Comparison of ENCODE assay signal across 11 cellular contexts in the genomic region with DNA sequence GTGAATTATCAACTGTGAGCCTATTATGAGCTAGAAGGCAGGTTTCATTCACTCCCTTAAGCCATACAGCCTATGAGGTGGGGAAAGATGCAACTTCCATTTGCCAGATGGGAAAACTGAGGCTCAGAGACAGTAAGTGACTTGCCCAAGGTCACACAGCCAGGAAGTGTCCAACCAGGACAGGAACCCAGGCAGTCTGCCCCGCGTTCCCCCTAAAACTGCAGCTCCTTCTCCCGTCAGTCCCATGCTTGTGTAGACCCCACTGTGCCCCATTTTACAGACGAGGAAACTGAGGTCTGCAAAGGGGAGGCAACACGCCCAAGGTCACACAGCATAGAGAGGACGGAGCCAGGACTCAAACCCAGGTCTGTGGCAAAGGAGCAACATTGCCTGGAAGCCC. TPM values are rescaled to one million over a fixed set of nuclear protein-coding genes. Genes with fewer than 3 reads are reported as not detected.
DNase-seq lines count a peak whose midpoint lies in the region; ATAC-seq and TF ChIP-seq lines count a peak whose summit lies in the region.
"Had no signal": no experiment of that assay in that cellular context is flagged by ENCODE, and none has a peak within 500 bp of the region (broad histone marks: within the 10 kb centered on the region; RNA-seq: fewer than 3 reads in every experiment).

No MANE protein-coding gene starts in this region.

- peaks cover 9% of the 10 kb centered on the region for H3K36me3 Mint-ChIP-seq in activated CD4-positive, alpha-beta T cell treated with anti-CD3 and anti-CD28 coated beads for 36 hours (ENCODE audit: low read depth)

- TF ChIP-seq CTCF in right atrium auricular region (IDR thresholded peaks at IDR 0.05) (no peak), osteoblast (IDR thresholded peaks at IDR 0.05; ENCODE audit: extremely low read depth, low read depth, low read length) (no peak)

- peak overlapping the region; percentile 95 for H3K4me2 ChIP-seq in osteoblast (ENCODE audit: insufficient read depth, low read length)

- peak overlapping the region; percentile 95 to 97 for H3K27ac ChIP-seq in right atrium auricular region
- H3K27ac ChIP-seq in esophagus (ENCODE audit: low read depth in 2 of 2, low read length in 1 of 2): peak overlapping the region; percentile 97 to 99
- peak overlapping the region; percentile 100 for H3K27ac ChIP-seq in osteoblast (ENCODE audit: low read depth, low read length)

- peak overlapping the region; percentile 33 to 60 for H3K4me3 ChIP-seq in right atrium auricular region
- H3K4me3 ChIP-seq in esophagus (ENCODE audit: low read depth in 1 of 2, low read length in 2 of 2): peak overlapping the region; percentile 40 to 45
- H3K4me3 ChIP-seq in osteoblast (ENCODE audit: insufficient read depth, low read length): peak overlapping the region; percentile 75

- POLR2A ChIA-PET in activated CD4-positive, alpha-beta T cell treated with anti-CD3 and anti-CD28 coated beads for 36 hours (lab: Charles Lee): no interaction called here

- no peak for DNase-seq in right atrium auricular region (ENCODE audit: low spot score)
- DNase-seq in left cardiac atrium: no peak
- no peak for DNase-seq in osteoblast (ENCODE audit: insufficient read length, low spot score, missing footprints)
- no peak for DNase-seq in activated CD4-positive, alpha-beta T cell treated with anti-CD3 and anti-CD28 coated beads for 36 hours
- no peak for DNase-seq in DMS79 treated with DMSO at 0.1 percent for 48 hours (lab: John Stamatoyannopoulos, UW)
- DNase-seq in islet precursor cell: no peak
- DNase-seq: activated effector memory CD4-positive, alpha-beta T cell treated with anti-CD3 and anti-CD28 coated beads, Interleukin-2, amount 50 U/mL, for 16 hours; naive thymus-derived CD8-positive, alpha-beta T cell had no signal

- H3K4me1 ChIP-seq in right atrium auricular region: peaks cover 6 to 92% of the 10 kb centered on the region in 2 donors
- peaks cover 21 to 45% of the 10 kb centered on the region in 2 donors for H3K4me1 ChIP-seq in esophagus (ENCODE audit: control insufficient read depth in 2 of 2, insufficient read depth in 2 of 2, low read length in 1 of 2)
- peaks cover 63% of the 10 kb centered on the region for H3K4me1 ChIP-seq in osteoblast (ENCODE audit: insufficient read depth, low read length)

- intact Hi-C loops in left cardiac atrium (cut with DNase I): loop anchor here (5.0 to 10.0 kb wide), 2 partner anchors 48 to 250 kb away; a partner anchor contains a TSS
- intact Hi-C loops in activated CD4-positive, alpha-beta T cell treated with anti-CD3 and anti-CD28 coated beads for 36 hours (cut with DNase I, micrococcal nuclease): no loop called here

- CTCF ChIA-PET in activated CD4-positive, alpha-beta T cell treated with anti-CD3 and anti-CD28 coated beads for 36 hours (lab: Charles Lee): interaction anchor here (0.7 kb wide), 1 partner anchor 254 kb away, joined by 4 read pairs; no protein-coding TSS in a partner anchor

- no peak overlapping the region for H3K4me3 Mint-ChIP-seq in activated CD4-positive, alpha-beta T cell treated with anti-CD3 and anti-CD28 coated beads for 36 hours
- H3K4me3 Mint-ChIP-seq: B cell; naive thymus-derived CD8-positive, alpha-beta T cell had no signal

- H3K27me3 Mint-ChIP-seq in activated CD4-positive, alpha-beta T cell treated with anti-CD3 and anti-CD28 coated beads for 36 hours: no peaks in the 10 kb centered on the region
- H3K27me3 Mint-ChIP-seq: B cell; naive thymus-derived CD8-positive, alpha-beta T cell had no signal

- WGBS in esophagus, 2 donors: 45% methylated on average over 6 of the region's 6 CpGs

- H3K4me1 Mint-ChIP-seq in activated CD4-positive, alpha-beta T cell treated with anti-CD3 and anti-CD28 coated beads for 36 hours: peaks cover 23% of the 10 kb centered on the region

- H4K20me1 ChIP-seq in osteoblast (ENCODE audit: insufficient read depth, low read length): peaks cover 73% of the 10 kb centered on the region

- H3K9me3 Mint-ChIP-seq in activated CD4-positive, alpha-beta T cell treated with anti-CD3 and anti-CD28 coated beads for 36 hours (ENCODE audit: low read depth): no peaks in the 10 kb centered on the region
- H3K9me3 Mint-ChIP-seq: naive thymus-derived CD8-positive, alpha-beta T cell had no signal

- peaks cover 74% of the 10 kb centered on the region for H3K79me2 ChIP-seq in osteoblast (ENCODE audit: insufficient read depth, low read length)

- H3K9me3 ChIP-seq in right atrium auricular region: no peaks in the 10 kb centered on the region
- no peaks in the 10 kb centered on the region for H3K9me3 ChIP-seq in esophagus (ENCODE audit: control insufficient read depth in 2 of 2, insufficient read depth in 1 of 2, low read depth in 1 of 2, low read length in 1 of 2)
- no peaks in the 10 kb centered on the region for H3K9me3 ChIP-seq in osteoblast (ENCODE audit: low read depth, low read length)

- H3K36me3 ChIP-seq in right atrium auricular region (no peaks in the 10 kb centered on the region), esophagus (ENCODE audit: control insufficient read depth in 2 of 2, insufficient read depth in 2 of 2, low read length in 1 of 2) (peaks cover 0 to 4% of the 10 kb centered on the region in 2 donors), osteoblast (ENCODE audit: insufficient read depth, low read length) (peaks cover 10% of the 10 kb centered on the region)

- no peak overlapping the region for H2AFZ ChIP-seq in osteoblast (ENCODE audit: low read length)

- ATAC-seq in left cardiac atrium: no peak
- no peak for ATAC-seq in GM21447 (IDR thresholded peaks at IDR 0.05; ENCODE audit: unreplicated experiment)
- no peak for ATAC-seq in activated CD4-positive, alpha-beta T cell treated with anti-CD3 and anti-CD28 coated beads for 36 hours
- ATAC-seq: naive thymus-derived CD8-positive, alpha-beta T cell had no signal

- H3K27me3 ChIP-seq in right atrium auricular region (no peaks in the 10 kb centered on the region), esophagus (ENCODE audit: control insufficient read depth in 1 of 2, insufficient read depth in 2 of 2, low read length in 2 of 2) (no peaks in the 10 kb centered on the region), osteoblast (ENCODE audit: insufficient read depth, low read length) (no peaks in the 10 kb centered on the region)

- no peak overlapping the region for H3K27ac Mint-ChIP-seq in activated CD4-positive, alpha-beta T cell treated with anti-CD3 and anti-CD28 coated beads for 36 hours
- H3K27ac Mint-ChIP-seq: B cell; naive thymus-derived CD8-positive, alpha-beta T cell had no signal

RNA-seq across cellular contexts. Expression of a gene that starts 50.6 kb away (rescaled TPM):
- total RNA-seq in right atrium auricular region (100 to 1,000 TPM in 1 of 2 donors, 10 to 100 TPM in 1; 62.9 to 104 TPM), left cardiac atrium (100 to 1,000 TPM; 117 to 154 TPM), osteoblast (45.2 and 47.1 TPM in 2 replicates)
- 10 to 100 TPM; 22.9 to 48.1 TPM for polyA plus RNA-seq in esophagus
- total RNA-seq in activated CD4-positive, alpha-beta T cell treated with anti-CD3 and anti-CD28 coated beads for 36 hours: 100 to 1,000 TPM; 103 to 115 TPM

Comparison
In these comparisons a context has a peak if more than half of its experiments do, and no peak if none do; other contexts are left out.
1. intact Hi-C loops: an anchor here in left cardiac atrium (5.0 to 10.0 kb wide); none called in activated CD4-positive, alpha-beta T cell treated with anti-CD3 and anti-CD28 coated beads for 36 hours.